8 cellular contexts compared by ENCODE assay signal in the genomic region with DNA sequence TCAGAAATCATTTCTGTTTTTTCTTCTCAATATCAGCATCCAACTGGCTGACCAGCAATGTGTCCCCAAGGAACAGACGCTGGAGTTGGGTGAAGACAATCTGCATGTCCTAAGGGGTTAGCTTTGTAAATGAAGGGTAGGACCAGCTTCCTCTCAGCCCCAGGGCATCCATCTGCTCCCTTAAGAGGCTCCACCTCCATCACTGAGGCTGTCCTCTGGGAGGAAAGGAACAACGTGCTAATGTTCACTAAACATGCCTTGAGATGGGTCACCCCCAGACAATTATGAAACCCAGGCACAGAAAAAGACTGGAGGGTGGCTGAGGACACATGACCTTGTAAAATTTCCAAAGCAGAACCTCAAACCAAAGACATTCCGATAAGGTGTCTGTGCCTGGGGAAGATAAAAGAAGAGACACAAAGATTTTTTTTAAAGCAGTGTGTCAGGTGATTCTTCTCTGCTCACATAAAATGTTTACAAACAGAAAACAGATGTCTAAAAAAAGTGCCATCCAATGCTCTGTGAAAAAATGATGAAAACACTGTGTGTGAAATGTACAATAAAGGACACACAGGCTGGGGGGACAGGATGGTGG. TPM values are rescaled to one million over a fixed set of nuclear protein-coding genes. Genes with fewer than 3 reads are reported as not detected.
DNase-seq lines count a peak whose midpoint lies in the region; ATAC-seq, FAIRE-seq and TF ChIP-seq lines count a peak whose summit lies in the region.

No MANE protein-coding gene starts in this region.

- H4K91ac ChIP-seq in trophoblast cell (ENCODE audit: low read depth, low read length): no peak overlapping the region

- no peak overlapping the region for H4K8ac ChIP-seq in trophoblast cell (ENCODE audit: low read depth, low read length)

- H3K36me3 ChIP-seq in DOHH2 (ENCODE audit: control insufficient read depth, low read length) (peaks cover 44% of the 10 kb centered on the region), OCI-LY7 (ENCODE audit: insufficient read depth, low read length) (peaks cover 44% of the 10 kb centered on the region), endothelial cell of umbilical vein (ENCODE audit: control insufficient read depth in 2 of 2, extremely low read depth in 1 of 2, insufficient read depth in 2 of 2, low read length in 2 of 2) (peaks cover 0 to 4% of the 10 kb centered on the region in 2 experiments), trophoblast cell (ENCODE audit: control insufficient read depth in 1 of 2, insufficient read depth in 2 of 2, low read length in 2 of 2) (peaks cover 6 to 10% of the 10 kb centered on the region in 2 experiments)

- H3K9me3 ChIP-seq in DOHH2 (ENCODE audit: control insufficient read depth, insufficient read depth, low read length) (no peaks in the 10 kb centered on the region), OCI-LY7 (ENCODE audit: low read length) (no peaks in the 10 kb centered on the region), endothelial cell of umbilical vein (replicated peaks; ENCODE audit: control insufficient read depth, insufficient read depth, low read length) (no peaks in the 10 kb centered on the region), trophoblast cell (ENCODE audit: insufficient read depth, low read depth, low read length) (no peaks in the 10 kb centered on the region)

- no peaks in the 10 kb centered on the region for H3K27me3 ChIP-seq in DOHH2 (ENCODE audit: control insufficient read depth, low read length)
- H3K27me3 ChIP-seq in endothelial cell of umbilical vein (ENCODE audit: control insufficient read depth in 2 of 2, insufficient read depth in 2 of 2, low read length in 2 of 2): peaks cover 0 to 13% of the 10 kb centered on the region in 2 experiments
- H3K27me3 ChIP-seq in trophoblast cell (ENCODE audit: insufficient read depth, low read length): no peaks in the 10 kb centered on the region

- peaks cover 63% of the 10 kb centered on the region for H3K79me2 ChIP-seq in DOHH2 (ENCODE audit: control insufficient read depth, low read length)
- H3K79me2 ChIP-seq in OCI-LY7 (ENCODE audit: insufficient read depth, low read depth, low read length): peaks cover 49% of the 10 kb centered on the region
- H3K79me2 ChIP-seq in endothelial cell of umbilical vein (ENCODE audit: control insufficient read depth, insufficient read depth, low read length): peaks cover 52% of the 10 kb centered on the region
- peaks cover 14% of the 10 kb centered on the region for H3K79me2 ChIP-seq in trophoblast cell (ENCODE audit: control insufficient read depth, insufficient read depth, low read length, poor library complexity)

- H3K4me3 ChIP-seq in DOHH2 (ENCODE audit: low read length) (peak overlapping the region; percentile 96), OCI-LY7 (ENCODE audit: low read depth, low read length, poor library complexity, severe bottlenecking) (peak overlapping the region; percentile 81), endothelial cell of umbilical vein (replicated peaks in 1 of 3; ENCODE audit: insufficient read depth in 1 of 3, low read depth in 1 of 3, low read length in 3 of 3) (peak overlapping the region; percentile 72 to 90 (median 81)), trophoblast cell (ENCODE audit: low read depth, low read length) (no peak overlapping the region)

- H3K23ac ChIP-seq in trophoblast cell (ENCODE audit: low read length): no peak overlapping the region

- H3K27ac ChIP-seq in DOHH2 (ENCODE audit: low read depth, low read length): no peak overlapping the region
- H3K27ac ChIP-seq in OCI-LY7 (ENCODE audit: low read depth, low read length, poor library complexity, severe bottlenecking): peak overlapping the region; percentile 60
- peak overlapping the region; percentile 92 for H3K27ac ChIP-seq in endothelial cell of umbilical vein (ENCODE audit: insufficient read depth, low read depth, low read length)
- H3K27ac ChIP-seq in trophoblast cell (ENCODE audit: low read depth, low read length): no peak overlapping the region

- H2AFZ ChIP-seq in OCI-LY7 (ENCODE audit: low read length) (no peak overlapping the region), endothelial cell of umbilical vein (ENCODE audit: low read depth, low read length) (no peak overlapping the region), trophoblast cell (ENCODE audit: insufficient read depth, low read length, poor library complexity) (no peak overlapping the region)

- BruUV-seq in OCI-LY7 (replicated peaks; lab: Mats Ljungman, UMichigan) (no TSS peak), endothelial cell of umbilical vein (replicated peaks; lab: Mats Ljungman, UMichigan) (TSS peak; percentile 39)

- H3K9ac ChIP-seq in endothelial cell of umbilical vein (replicated peaks; ENCODE audit: extremely low read depth, insufficient read depth, low read length) (peak overlapping the region; percentile 93), trophoblast cell (ENCODE audit: low read length) (no peak overlapping the region)

- peaks cover 33% of the 10 kb centered on the region for H3K4me1 ChIP-seq in DOHH2 (ENCODE audit: control insufficient read depth, low read length)
- H3K4me1 ChIP-seq in OCI-LY7 (ENCODE audit: insufficient read depth, low read length, poor library complexity, severe bottlenecking): peaks cover 36% of the 10 kb centered on the region
- peaks cover 12% of the 10 kb centered on the region for H3K4me1 ChIP-seq in endothelial cell of umbilical vein (ENCODE audit: control insufficient read depth, extremely low read depth, insufficient read depth, low read length)
- peaks cover 8 to 11% of the 10 kb centered on the region in 2 experiments for H3K4me1 ChIP-seq in trophoblast cell (ENCODE audit: control insufficient read depth in 1 of 2, insufficient read depth in 2 of 2, low read length in 2 of 2)

- POLR2A ChIA-PET in OCI-LY7 (lab: Charles Lee) (interaction anchor here (1.0 to 1.5 kb wide), 4 partner anchors 17 to 232 kb away, joined by 3 to 4 read pairs (median 4); no protein-coding TSS in a partner anchor), endothelial cell of umbilical vein (lab: Charles Lee) (interaction anchor here (0.6 kb wide), 1 partner anchor 159 kb away, joined by 3 read pairs; no protein-coding TSS in a partner anchor)

- DNase-seq in OCI-LY7 (ENCODE audit: low spot score) (no peak), endothelial cell of umbilical vein (ENCODE audit: low read depth, low spot score) (no peak), trophoblast cell (no peak), GM12891 (ENCODE audit: insufficient read length, low spot score) (no peak), midbrain (lab: John Stamatoyannopoulos, UW) (no peak)

- no peak overlapping the region for H2BK12ac ChIP-seq in trophoblast cell (ENCODE audit: low read length)

- H3K4me2 ChIP-seq in DOHH2 (ENCODE audit: low read length) (peak overlapping the region; percentile 90), OCI-LY7 (ENCODE audit: low read length) (peak overlapping the region; percentile 94), endothelial cell of umbilical vein (ENCODE audit: insufficient read depth, low read length) (peak overlapping the region; percentile 90), trophoblast cell (ENCODE audit: low read length) (peak overlapping the region; percentile 59)

- no peak for TF ChIP-seq POLR2A in endothelial cell of umbilical vein (IDR thresholded peaks at IDR 0.05; ENCODE audit: low read depth, low read length)
- no peak for TF ChIP-seq POLR2A in GM12891 (IDR thresholded peaks at IDR 0.05; ENCODE audit: low read depth, low read length)

- intact Hi-C loops in OCI-LY7 (cut with micrococcal nuclease; ENCODE audit: unreplicated experiment) (no loop called here), endothelial cell of umbilical vein (cut with micrococcal nuclease) (no loop called here)

- dilution Hi-C loops in endothelial cell of umbilical vein (cut with MboI; ENCODE audit: extremely low pct_ligation_motif_present, low sequenced_read_pairs): no loop called here

- FAIRE-seq in endothelial cell of umbilical vein (lab: Jason Lieb, UNC): no peak
- FAIRE-seq in GM12891 (lab: Jason Lieb, UNC): no peak

- H3F3A ChIP-seq in DOHH2 (ENCODE audit: control insufficient read depth, insufficient read depth): no peaks in the 10 kb centered on the region

- no peak overlapping the region for H2BK120ac ChIP-seq in trophoblast cell (ENCODE audit: insufficient read depth, low read length, poor library complexity)

- TF ChIP-seq CTCF in DOHH2 (IDR thresholded peaks at IDR 0.05; ENCODE audit: low read depth, low read length, poor library complexity, severe bottlenecking): no peak
- TF ChIP-seq CTCF in OCI-LY7 (conservative IDR thresholded peaks at IDR 0.05; ENCODE audit: low read length): no peak
- no peak for TF ChIP-seq CTCF in endothelial cell of umbilical vein (IDR thresholded peaks at IDR 0.05; ENCODE audit: extremely low read depth in 1 of 2, insufficient read depth in 1 of 2, low read depth in 1 of 2, low read length in 2 of 2)

- CTCF ChIA-PET in OCI-LY7 (lab: Charles Lee; ENCODE audit: unreplicated experiment): no interaction called here
- CTCF ChIA-PET in endothelial cell of umbilical vein (lab: Charles Lee): interaction anchor here (1.1 to 1.4 kb wide), 2 partner anchors 9 to 164 kb away, joined by 3 to 6 read pairs; no protein-coding TSS in a partner anchor

- no peak overlapping the region for H4K12ac ChIP-seq in trophoblast cell (ENCODE audit: low read depth, low read length)

- H3K14ac ChIP-seq in trophoblast cell (ENCODE audit: low read length): no peak overlapping the region

- H4K20me1 ChIP-seq in DOHH2 (ENCODE audit: control insufficient read depth, insufficient read depth, low read depth, low read length) (peaks cover 13% of the 10 kb centered on the region), OCI-LY7 (ENCODE audit: insufficient read depth, low read length) (peaks cover 10% of the 10 kb centered on the region), endothelial cell of umbilical vein (replicated peaks; ENCODE audit: control insufficient read depth, extremely low read depth, insufficient read depth, low read length) (no peaks in the 10 kb centered on the region)

- no peak overlapping the region for H2AK5ac ChIP-seq in trophoblast cell (ENCODE audit: low read length)

- ATAC-seq in GM21737 (IDR thresholded peaks at IDR 0.05; ENCODE audit: unreplicated experiment) (no peak), GM18867 (IDR thresholded peaks at IDR 0.05; ENCODE audit: unreplicated experiment) (no peak)

- no CpG with 5 or more reads among the region's 3 CpGs for WGBS in trophoblast cell (ENCODE audit: extremely low coverage, insufficient coverage, insufficient read length)

- peaks cover 6% of the 10 kb centered on the region for H3K79me1 ChIP-seq in trophoblast cell (ENCODE audit: low read length)

- no peak overlapping the region for H3K18ac ChIP-seq in trophoblast cell (ENCODE audit: low read length)

- peak overlapping the region; percentile 49 for H3K4ac ChIP-seq in trophoblast cell (ENCODE audit: low read depth, low read length)

- no peak overlapping the region for H2BK5ac ChIP-seq in trophoblast cell (ENCODE audit: low read depth, low read length, poor library complexity)

- no peaks in the 10 kb centered on the region for H3K9me1 ChIP-seq in endothelial cell of umbilical vein (replicated peaks; ENCODE audit: control insufficient read depth, extremely low read depth, insufficient read depth, low read length)

- H3K9me2 ChIP-seq in DOHH2 (replicated peaks; ENCODE audit: control insufficient read depth, low read length): no peaks in the 10 kb centered on the region
- no peaks in the 10 kb centered on the region for H3K9me2 ChIP-seq in OCI-LY7 (ENCODE audit: insufficient read depth, low read length)

RNA-seq across cellular contexts. Expression of a gene that starts 37.6 kb away (rescaled TPM):
- 24.7 and 29.0 TPM in 2 replicates for total RNA-seq in OCI-LY7 (2014; rRNA removed; shearing (Covaris generic))
- total RNA-seq in OCI-LY7 (2022): 32.9 and 33.3 TPM in 2 replicates
- total RNA-seq in endothelial cell of umbilical vein: 20.3 and 25.6 TPM in 2 replicates
- polyA plus RNA-seq in endothelial cell of umbilical vein: 2.8 and 3.5 TPM in 2 replicates
- 5.9 and 6.0 TPM in 2 replicates for polyA plus RNA-seq in endothelial cell of umbilical vein (2011; cell fraction: cytosol; rRNA removed)
- 13.8 and 16.3 TPM in 2 replicates for polyA plus RNA-seq in endothelial cell of umbilical vein (2011; cell fraction: nucleus; rRNA removed)
- 6.2 and 8.5 TPM in 2 replicates for polyA plus RNA-seq in endothelial cell of umbilical vein (2012)
- 24.5 and 24.9 TPM in 2 replicates for polyA minus RNA-seq in endothelial cell of umbilical vein
- 82.1 TPM for polyA minus RNA-seq in endothelial cell of umbilical vein (2011; cell fraction: cytosol; rRNA and poly(A)+ RNA removed)
- 23.2 and 34.7 TPM in 2 replicates for polyA minus RNA-seq in endothelial cell of umbilical vein (2011; cell fraction: nucleus; rRNA and poly(A)+ RNA removed)
- polyA plus RNA-seq in trophoblast cell (2013): 23.5 and 23.8 TPM in 2 replicates
- polyA plus RNA-seq in GM12891 (2012; ENCODE audit: low read depth, missing spikeins): 3.4 TPM

RNA-seq across cellular contexts. Expression of a gene that starts 46.5 kb away (rescaled TPM):
- total RNA-seq in OCI-LY7 (2014; rRNA removed; shearing (Covaris generic)): not detected in 2 replicates
- total RNA-seq in OCI-LY7 (2022): not detected in 2 replicates
- total RNA-seq in endothelial cell of umbilical vein: not detected in 2 replicates
- polyA plus RNA-seq in endothelial cell of umbilical vein: not detected in 2 replicates
- not detected in 2 replicates for polyA plus RNA-seq in endothelial cell of umbilical vein (2011; cell fraction: cytosol; rRNA removed)
- polyA plus RNA-seq in endothelial cell of umbilical vein (2011; cell fraction: nucleus; rRNA removed): not detected in 2 replicates
- polyA plus RNA-seq in endothelial cell of umbilical vein (2012): not detected in 2 replicates
- not detected in 2 replicates for polyA minus RNA-seq in endothelial cell of umbilical vein
- not detected for polyA minus RNA-seq in endothelial cell of umbilical vein (2011; cell fraction: cytosol; rRNA and poly(A)+ RNA removed)
- not detected in 2 replicates for polyA minus RNA-seq in endothelial cell of umbilical vein (2011; cell fraction: nucleus; rRNA and poly(A)+ RNA removed)
- polyA plus RNA-seq in trophoblast cell (2013): not detected in 2 replicates
- polyA plus RNA-seq in GM12891 (2012; ENCODE audit: low read depth, missing spikeins): not detected

Comparison
In these comparisons a context has a peak if more than half of its experiments do, and no peak if none do; other contexts are left out.
1. H3K27ac ChIP-seq: peak in OCI-LY7 (single experiment) and endothelial cell of umbilical vein (single experiment); none in DOHH2 (single experiment) and trophoblast cell (single experiment).
2. Peak in every context shown above with its lines, with median percentiles within 50 percentile points of each other: H3K4me2 ChIP-seq.